9 cellular contexts compared by ENCODE assay signal in genomic region chr19:4911314-4911713, GRCh38. TPM values are rescaled to one million over a fixed set of nuclear protein-coding genes. Genes with fewer than 3 reads are reported as not detected.
DNase-seq lines count a peak whose midpoint lies in the region; ATAC-seq, FAIRE-seq and TF ChIP-seq lines count a peak whose summit lies in the region.
"Had no signal": no experiment of that assay in that cellular context is flagged by ENCODE, and none has a peak within 500 bp of the region (broad histone marks: within the 10 kb centered on the region; RNA-seq: fewer than 3 reads in every experiment).

No MANE protein-coding gene starts in this region.

- DNase-seq in AG04450 (ENCODE audit: low read depth, low spot score) (no peak), HFFc6 (peak; percentile 11), astrocyte of the cerebellum (ENCODE audit: low read depth) (no peak), thyroid gland (no peak), GM12891 (ENCODE audit: insufficient read length, low spot score) (no peak)

- no peak for TF ChIP-seq CTCF in AG04450 (IDR thresholded peaks at IDR 0.05; ENCODE audit: low read depth, low read length)
- no peak for TF ChIP-seq CTCF in HFFc6 (IDR thresholded peaks at IDR 0.05)
- TF ChIP-seq CTCF in astrocyte of the cerebellum (IDR thresholded peaks at IDR 0.05; ENCODE audit: low read depth, low read length, missing control alignments), result no peak
- TF ChIP-seq CTCF in thyroid gland (IDR thresholded peaks at IDR 0.05), result no peak

- H3K4me3 Mint-ChIP-seq in HFFc6, result peak overlapping the region; percentile 90

- intact Hi-C loops in thyroid gland (cut with DNase I), result loop anchor here (2.0 kb wide), 2 partner anchors 101 to 121 kb away; no protein-coding TSS in a partner anchor

- 54 to 66% methylated on average over 15 of the region's 15 CpGs for WGBS in thyroid gland, 2 donors

- no peaks in the 10 kb centered on the region for H3K36me3 ChIP-seq in thyroid gland

- no peak for FAIRE-seq in GM12891 (lab: Jason Lieb, UNC)

- peak overlapping the region; percentile 94 for H3K27ac ChIP-seq in AG04450 (ENCODE audit: low read depth, low read length)
- H3K27ac ChIP-seq in thyroid gland, result no peak overlapping the region
- H3K27ac ChIP-seq: testis had no signal

- peaks cover 53% of the 10 kb centered on the region for H3K4me1 Mint-ChIP-seq in HFFc6 (ENCODE audit: low read depth)

- H3K9me3 Mint-ChIP-seq in HFFc6, result no peaks in the 10 kb centered on the region

- peaks cover 5% of the 10 kb centered on the region for H3K27me3 Mint-ChIP-seq in HFFc6 (ENCODE audit: insufficient read depth)

- ATAC-seq in GM18909 (IDR thresholded peaks at IDR 0.05; ENCODE audit: poor library complexity, unreplicated experiment), result no peak
- ATAC-seq in HG03460 (IDR thresholded peaks at IDR 0.05; ENCODE audit: unreplicated experiment), result no peak

- H3K27me3 ChIP-seq in AG04450 (ENCODE audit: control insufficient read depth, insufficient read depth, low read length) (no peaks in the 10 kb centered on the region), mononuclear cell (ENCODE audit: insufficient read depth, low read length) (no peaks in the 10 kb centered on the region), thyroid gland (no peaks in the 10 kb centered on the region)
- H3K27me3 ChIP-seq: testis had no signal

- peaks cover 28% of the 10 kb centered on the region for H3K36me3 Mint-ChIP-seq in HFFc6 (ENCODE audit: low read depth)

- H3K27ac Mint-ChIP-seq in HFFc6, result peak overlapping the region; percentile 97

- H3K4me1 ChIP-seq in mononuclear cell (ENCODE audit: insufficient read depth, low read length) (peaks cover 74% of the 10 kb centered on the region), thyroid gland (peaks cover 13 to 27% of the 10 kb centered on the region in 2 donors)

- H3K4me3 ChIP-seq in AG04450 (ENCODE audit: low read depth, low read length) (peak overlapping the region; percentile 67), astrocyte of the cerebellum (ENCODE audit: low read depth, low read length) (peak overlapping the region; percentile 56), mononuclear cell (ENCODE audit: low read length) (peak overlapping the region; percentile 17), thyroid gland (replicated peaks in 1 of 3) (no peak overlapping the region)

- no peak for TF ChIP-seq POLR2A in thyroid gland (IDR thresholded peaks at IDR 0.05)
- TF ChIP-seq POLR2A in GM12891 (IDR thresholded peaks at IDR 0.05; ENCODE audit: low read depth, low read length), result no peak

- CTCF ChIA-PET in AG04450 (lab: Charles Lee), result interaction anchor here (0.5 to 4.5 kb wide), 15 partner anchors 32 to 922 kb away, joined by 3 to 104 read pairs (median 5); partner anchors contain the start of genes KDM4B and PLIN3

- POLR2A ChIA-PET in AG04450 (lab: Yijun Ruan, JAX), result interaction anchor here (0.7 to 2.9 kb wide), 16 partner anchors 16 to 430 kb away, joined by 3 to 19 read pairs (median 8); partner anchors contain the start of genes FEM1A, KDM4B and PLIN3

- no peaks in the 10 kb centered on the region for H3K9me3 ChIP-seq in AG04450 (ENCODE audit: control insufficient read depth, insufficient read depth, low read length)
- no peaks in the 10 kb centered on the region for H3K9me3 ChIP-seq in mononuclear cell (ENCODE audit: low read depth, low read length)
- H3K9me3 ChIP-seq in thyroid gland, result no peaks in the 10 kb centered on the region
- H3K9me3 ChIP-seq: testis had no signal

- in situ Hi-C loops in astrocyte of the cerebellum (cut with HindIII; ENCODE audit: low sequenced_read_pairs), result no loop called here

TF ChIP-seq in GM12891, 5 proteins besides CTCF, POLR2A, EP300 and RAD21:
- TF ChIP-seq POLR2AphosphoS5 (IDR thresholded peaks at IDR 0.05; ENCODE audit: low read depth, low read length) (no peak), PAX5 (IDR thresholded peaks at IDR 0.05; ENCODE audit: insufficient read depth, low read length, severe bottlenecking) (no peak), POU2F2 (IDR thresholded peaks at IDR 0.05; ENCODE audit: low read depth, low read length) (no peak), SPI1 (IDR thresholded peaks at IDR 0.05; ENCODE audit: low read depth, low read length) (no peak), TAF1 (IDR thresholded peaks at IDR 0.05; ENCODE audit: low read depth, low read length) (no peak)

RNA-seq across cellular contexts. Expression of gene UHRF1, which starts 2.0 kb away (rescaled TPM):
- 6.1 and 7.1 TPM in 2 replicates for polyA plus RNA-seq in AG04450 (2011; rRNA removed)
- 7.1 and 7.3 TPM in 2 replicates for polyA minus RNA-seq in AG04450 (2011; rRNA and poly(A)+ RNA removed)
- total RNA-seq in HFFc6 (2021; fragmentation: NEBNext Ultra II Directional; extraction: Animal tissue kit (Norgen Biotek cat#: 25700)), result 10 to 100 TPM; 41.9 to 74.1 (median 70.1) TPM
- total RNA-seq in mononuclear cell (0.21 TPM), thyroid gland (under 1 TPM; 0.11 to 0.71 (median 0.41) TPM)
- 21.5 TPM for polyA plus RNA-seq in GM12891 (2012; ENCODE audit: low read depth, missing spikeins)

RNA-seq across cellular contexts. Expression of gene ARRDC5, which starts 8.6 kb away (rescaled TPM):
- polyA plus RNA-seq in AG04450 (2011; rRNA removed), result not detected in 2 replicates
- polyA minus RNA-seq in AG04450 (2011; rRNA and poly(A)+ RNA removed), result not detected in 2 replicates
- not detected for total RNA-seq in HFFc6 (2021; fragmentation: NEBNext Ultra II Directional; extraction: Animal tissue kit (Norgen Biotek cat#: 25700))
- total RNA-seq in mononuclear cell, result 4.3 TPM
- not detected for total RNA-seq in thyroid gland
- polyA plus RNA-seq in GM12891 (2012; ENCODE audit: low read depth, missing spikeins), result 0.15 TPM

RNA-seq across cellular contexts. Expression of gene PLIN3, which starts 43.8 kb away (rescaled TPM):
- polyA plus RNA-seq in AG04450 (2011; rRNA removed), result 103 and 125 TPM in 2 replicates
- 82.2 and 114 TPM in 2 replicates for polyA minus RNA-seq in AG04450 (2011; rRNA and poly(A)+ RNA removed)
- 100 to 1,000 TPM; 250 to 300 (median 266) TPM for total RNA-seq in HFFc6 (2021; fragmentation: NEBNext Ultra II Directional; extraction: Animal tissue kit (Norgen Biotek cat#: 25700))
- total RNA-seq in mononuclear cell (44.1 TPM), thyroid gland (10 to 100 TPM; 24.4 to 41.3 (median 38.0) TPM)
- 75.6 TPM for polyA plus RNA-seq in GM12891 (2012; ENCODE audit: low read depth, missing spikeins)

RNA-seq across cellular contexts. Expression of gene KDM4B, which starts 57.6 kb away (rescaled TPM):
- polyA plus RNA-seq in AG04450 (2011; rRNA removed), result 7.7 and 10.6 TPM in 2 replicates
- polyA minus RNA-seq in AG04450 (2011; rRNA and poly(A)+ RNA removed), result 30.3 and 31.2 TPM in 2 replicates
- 10 to 100 TPM; 17.0 to 27.2 (median 20.3) TPM for total RNA-seq in HFFc6 (2021; fragmentation: NEBNext Ultra II Directional; extraction: Animal tissue kit (Norgen Biotek cat#: 25700))
- total RNA-seq in mononuclear cell (17.9 TPM), thyroid gland (10 to 100 TPM; 44.3 to 87.2 (median 75.8) TPM)
- 30.6 TPM for polyA plus RNA-seq in GM12891 (2012; ENCODE audit: low read depth, missing spikeins)

Comparison
In these comparisons a context has a peak if more than half of its experiments do, and no peak if none do; other contexts are left out.
1. H3K4me3 ChIP-seq: peak in AG04450 (single experiment), astrocyte of the cerebellum (single experiment) and mononuclear cell (single experiment); none in thyroid gland (0 of 3).
2. RNA of gene UHRF1, which starts 2.0 kb away (total RNA-seq): 41.9 to 74.1 TPM in HFFc6; 0.11 to 0.71 TPM in thyroid gland and 0.21 TPM in mononuclear cell (single experiment); every median in the first group is over 10 times any median in the second.